8 cellular contexts compared by ENCODE assay signal in genomic region chrX:101595739-101596419, GRCh38. TPM values are rescaled to one million over a fixed set of nuclear protein-coding genes. Genes with fewer than 3 reads are reported as not detected.
A peak's percentile ranks its signal among the peaks of the same experiment; 100 is the strongest.
DNase-seq lines count a peak whose midpoint lies in the region; ATAC-seq and TF ChIP-seq lines count a peak whose summit lies in the region.

No MANE protein-coding gene starts in this region.

- POLR2A ChIA-PET in OCI-LY7 (lab: Charles Lee) = no interaction called here
- POLR2A ChIA-PET in MCF 10A (lab: Yijun Ruan, JAX) = interaction anchor here (0.6 kb wide), 1 partner anchor 1069 kb away, joined by 3 read pairs; no protein-coding TSS in a partner anchor

- H3K9me2 ChIP-seq in OCI-LY7 (ENCODE audit: insufficient read depth, low read length) = no peaks in the 10 kb centered on the region

- H3K4me3 ChIP-seq in OCI-LY7 (ENCODE audit: low read depth, low read length, poor library complexity, severe bottlenecking) = no peak overlapping the region

- no peak overlapping the region for H3K27ac Mint-ChIP-seq in MCF 10A (ENCODE audit: low read depth, unreplicated experiment)
- no peak overlapping the region for H3K27ac Mint-ChIP-seq in stimulated activated naive CD8-positive, alpha-beta T cell treated with anti-CD3 and anti-CD28 coated beads, Interleukin-15, amount 100 ng/mL, for 72 hours

- no peaks in the 10 kb centered on the region for H4K20me1 ChIP-seq in OCI-LY7 (ENCODE audit: insufficient read depth, low read length)

- peak; percentile 98 for ATAC-seq in GM21619 (IDR thresholded peaks at IDR 0.05; ENCODE audit: unreplicated experiment)
- ATAC-seq in stimulated activated naive CD8-positive, alpha-beta T cell treated with anti-CD3 and anti-CD28 coated beads, Interleukin-15, amount 100 ng/mL, for 72 hours = peak; percentile 84

- H3K79me2 ChIP-seq in OCI-LY7 (ENCODE audit: insufficient read depth, low read depth, low read length) = no peaks in the 10 kb centered on the region

- H3K9me3 Mint-ChIP-seq in MCF 10A (ENCODE audit: unreplicated experiment) = no peaks in the 10 kb centered on the region
- H3K9me3 Mint-ChIP-seq in stimulated activated naive CD8-positive, alpha-beta T cell treated with anti-CD3 and anti-CD28 coated beads, Interleukin-15, amount 100 ng/mL, for 72 hours = no peaks in the 10 kb centered on the region

- H3K27ac ChIP-seq in OCI-LY7 (ENCODE audit: low read depth, low read length, poor library complexity, severe bottlenecking) = no peak overlapping the region

- H3K27me3 Mint-ChIP-seq in MCF 10A (ENCODE audit: insufficient read depth, unreplicated experiment) = peaks cover 44% of the 10 kb centered on the region
- peaks cover 19% of the 10 kb centered on the region for H3K27me3 Mint-ChIP-seq in stimulated activated naive CD8-positive, alpha-beta T cell treated with anti-CD3 and anti-CD28 coated beads, Interleukin-15, amount 100 ng/mL, for 72 hours

- CTCF ChIA-PET in OCI-LY7 (lab: Charles Lee; ENCODE audit: unreplicated experiment) = no interaction called here
- CTCF ChIA-PET in MCF 10A (lab: Yijun Ruan, JAX) = interaction anchor here (0.6 to 1.9 kb wide), 8 partner anchors 9 to 208 kb away, joined by 3 to 10 read pairs (median 4); no protein-coding TSS in a partner anchor

- H3K36me3 ChIP-seq in OCI-LY7 (ENCODE audit: insufficient read depth, low read length) = no peaks in the 10 kb centered on the region

- BruUV-seq in OCI-LY7 (replicated peaks; lab: Mats Ljungman, UMichigan) = no TSS peak
- no TSS peak for BruUV-seq in MCF 10A (replicated peaks; lab: Mats Ljungman, UMichigan)

- no peak overlapping the region; the same call in 1 of the 2 replicates for H2AFZ ChIP-seq in OCI-LY7 (ENCODE audit: low read length)

- H3K4me1 ChIP-seq in OCI-LY7 (ENCODE audit: insufficient read depth, low read length, poor library complexity, severe bottlenecking) = no peaks in the 10 kb centered on the region

- peak; percentile 82 for TF ChIP-seq CTCF in OCI-LY7 (conservative IDR thresholded peaks at IDR 0.05; ENCODE audit: low read length)
- peak; percentile 65 for TF ChIP-seq CTCF in MCF 10A (IDR thresholded peaks at IDR 0.05; ENCODE audit: unreplicated experiment)

- H3K36me3 Mint-ChIP-seq in MCF 10A (ENCODE audit: insufficient read depth, unreplicated experiment) = no peaks in the 10 kb centered on the region

- DNase-seq in stimulated activated CD4-positive, alpha-beta T cell treated with anti-CD3 and anti-CD28 coated beads, Interleukin-15, amount 100 ng/mL, for 24 hours = peak; percentile 14
- DNase-seq in stimulated activated CD4-positive, alpha-beta T cell treated with anti-CD3 and anti-CD28 coated beads, Interleukin-1b, Interleukin-23, amount 100 ng/mL, for 48 hours = no peak
- DNase-seq in HS-5 (ENCODE audit: low read depth) (peak; percentile 9), OCI-LY7 (ENCODE audit: low spot score) (peak; percentile 53), MCF 10A (ENCODE audit: unreplicated experiment) (peak; percentile 71), iris pigment epithelial cell (ENCODE audit: low read depth) (peak; percentile 68)
- peak; percentile 15 to 30 for DNase-seq in stimulated activated naive CD8-positive, alpha-beta T cell treated with anti-CD3 and anti-CD28 coated beads, Interleukin-15, amount 100 ng/mL, for 72 hours

- H3K4me3 Mint-ChIP-seq in MCF 10A (ENCODE audit: unreplicated experiment) = no peak overlapping the region
- no peak overlapping the region for H3K4me3 Mint-ChIP-seq in stimulated activated naive CD8-positive, alpha-beta T cell treated with anti-CD3 and anti-CD28 coated beads, Interleukin-15, amount 100 ng/mL, for 72 hours

- H3K9me3 ChIP-seq in OCI-LY7 (ENCODE audit: low read length) = no peaks in the 10 kb centered on the region

- no peaks in the 10 kb centered on the region for H3K4me1 Mint-ChIP-seq in MCF 10A (ENCODE audit: insufficient read depth, unreplicated experiment)
- H3K4me1 Mint-ChIP-seq in stimulated activated naive CD8-positive, alpha-beta T cell treated with anti-CD3 and anti-CD28 coated beads, Interleukin-15, amount 100 ng/mL, for 72 hours = peaks cover 6% of the 10 kb centered on the region

- intact Hi-C loops in OCI-LY7 (cut with micrococcal nuclease; ENCODE audit: unreplicated experiment) = loop anchor here (5.0 kb wide), 1 partner anchor 201 kb away; no protein-coding TSS in a partner anchor
- intact Hi-C loops in MCF 10A (cut with micrococcal nuclease) = loop anchor here (5.0 kb wide), 4 partner anchors 161 to 491 kb away; no protein-coding TSS in a partner anchor

- no peak overlapping the region for H3K4me2 ChIP-seq in OCI-LY7 (ENCODE audit: low read length)

RNA-seq across cellular contexts. Expression of gene ARMCX6, which starts 21.9 kb away (rescaled TPM):
- 11.9 and 20.7 TPM in 2 replicates for total RNA-seq in OCI-LY7 (2014; rRNA removed; shearing (Covaris generic))
- total RNA-seq in OCI-LY7 (2022) = 26.0 and 30.8 TPM in 2 replicates
- total RNA-seq in MCF 10A (2022) = not detected in 2 replicates

RNA-seq across cellular contexts. Expression of gene ARMCX3, which starts 27.1 kb away (rescaled TPM):
- 9.6 and 14.8 TPM in 2 replicates for total RNA-seq in OCI-LY7 (2014; rRNA removed; shearing (Covaris generic))
- total RNA-seq in OCI-LY7 (2022) (24.0 and 26.9 TPM in 2 replicates), MCF 10A (2022) (1.4 and 1.8 TPM in 2 replicates)

RNA-seq across cellular contexts. Expression of gene ARMCX1, which starts 45.5 kb away (rescaled TPM):
- total RNA-seq in OCI-LY7 (2014; rRNA removed; shearing (Covaris generic)) = not detected in 2 replicates
- total RNA-seq in OCI-LY7 (2022) = not detected in 2 replicates
- total RNA-seq in MCF 10A (2022) = not detected in 2 replicates

Comparison
In these comparisons a context has a peak if more than half of its experiments do, and no peak if none do; other contexts are left out.
1. RNA of gene ARMCX6, which starts 21.9 kb away (total RNA-seq): 11.9 to 30.8 TPM in OCI-LY7; not detected in MCF 10A; every median in the first group is over 10 times any median in the second.